11 cellular contexts compared by ENCODE assay signal in genomic region chr12:4909397-4909733, GRCh38. TPM values are rescaled to one million over a fixed set of nuclear protein-coding genes. Genes with fewer than 3 reads are reported as not detected.
DNase-seq lines count a peak whose midpoint lies in the region; ATAC-seq, FAIRE-seq and TF ChIP-seq lines count a peak whose summit lies in the region.
"Had no signal": no experiment of that assay in that cellular context is flagged by ENCODE, and none has a peak within 500 bp of the region (broad histone marks: within the 10 kb centered on the region; RNA-seq: fewer than 3 reads in every experiment).

No MANE protein-coding gene starts in this region.

- DNase-seq in left ventricle myocardium inferior = no peak
- no peak for DNase-seq in Right ventricle myocardium inferior (ENCODE audit: missing footprints)
- no peak for DNase-seq in GM12878 (ENCODE audit: low read depth, low spot score)
- peak in 1 of 9 donors; percentile 30 for DNase-seq in naive thymus-derived CD4-positive, alpha-beta T cell
- no peak for DNase-seq in NCI-H1436 (lab: John Stamatoyannopoulos, UW)
- no peak for DNase-seq in activated gamma-delta T cell treated with Interleukin-2 at 50 U/mL for 16 hours
- no peak for DNase-seq in cerebellar nuclear complex (lab: John Stamatoyannopoulos, UW)
- DNase-seq: DMS79, Karpas-422, ovary had no signal

- H3K27me3 ChIP-seq in left ventricle myocardium inferior (ENCODE audit: low read depth) = peaks cover 100% of the 10 kb centered on the region
- H3K27me3 ChIP-seq in GM12878 (replicated peaks in 1 of 2; ENCODE audit: control insufficient read depth in 2 of 2, insufficient read depth in 2 of 2, low read length in 1 of 2) = peaks cover 9 to 15% of the 10 kb centered on the region in 2 experiments; a peak in 3 of 4 replicates
- H3K27me3 ChIP-seq in naive thymus-derived CD4-positive, alpha-beta T cell (ENCODE audit: control insufficient read depth in 2 of 2, insufficient read depth in 2 of 2, low read length in 2 of 2) = peaks cover 0 to 14% of the 10 kb centered on the region in 2 donors
- H3K27me3 ChIP-seq: ovary had no signal

- H3K36me3 ChIP-seq in left ventricle myocardium inferior = no peaks in the 10 kb centered on the region
- no peaks in the 10 kb centered on the region for H3K36me3 ChIP-seq in GM12878 (ENCODE audit: control insufficient read depth in 2 of 2, insufficient read depth in 2 of 2, low read length in 1 of 2)
- H3K36me3 ChIP-seq in naive thymus-derived CD4-positive, alpha-beta T cell (ENCODE audit: control insufficient read depth in 2 of 3, insufficient read depth in 3 of 3, low read length in 3 of 3) = no peaks in the 10 kb centered on the region
- H3K36me3 ChIP-seq: ovary had no signal

- 0 out of 2 replicates have a peak overlapping the region, but pooled peaks have one; percentile 45 for H3K9ac ChIP-seq in GM12878 (ENCODE audit: control insufficient read depth, insufficient read depth, low read length)

- H2AFZ ChIP-seq in GM12878 (ENCODE audit: control insufficient read depth, low read depth, low read length) = peak overlapping the region; percentile 15; the same call in 1 of the 2 replicates

- no peak for TF ChIP-seq EP300 in GM12878 (IDR thresholded peaks at IDR 0.05; ENCODE audit: borderline replicate concordance in 1 of 2, control insufficient read depth in 1 of 2, low read depth in 2 of 2, low read length in 2 of 2)

- H3K4me1 ChIP-seq in left ventricle myocardium inferior (peaks cover 28% of the 10 kb centered on the region), GM12878 (ENCODE audit: control insufficient read depth, insufficient read depth, low read length) (peaks cover 16% of the 10 kb centered on the region)
- H3K4me1 ChIP-seq in naive thymus-derived CD4-positive, alpha-beta T cell (ENCODE audit: control insufficient read depth in 2 of 2, insufficient read depth in 2 of 2, low read length in 2 of 2) = peaks cover 0 to 3% of the 10 kb centered on the region in 2 donors

- SMC1A ChIA-PET in GM12878 (lab: Charles Lee; ENCODE audit: uncharacterized antibody, unreplicated experiment) = no interaction called here

- H3K4me3 ChIP-seq in left ventricle myocardium inferior = peak overlapping the region; percentile 60
- H3K4me3 ChIP-seq in GM12878 = peak overlapping the region; percentile 80
- H3K4me3 ChIP-seq in naive thymus-derived CD4-positive, alpha-beta T cell (ENCODE audit: low read length) = no peak overlapping the region

- RAD21 ChIA-PET in GM12878 (lab: Charles Lee; ENCODE audit: unreplicated experiment) = no interaction called here

- WGBS in GM12878 (ENCODE audit: insufficient coverage, insufficient replicate concordance, low lambda C conversion rate, missing lambda C conversion rate) = 6% methylated on average over 24 of the region's 24 CpGs

- TF ChIP-seq POLR2A in GM12878 (IDR thresholded peaks at IDR 0.05; ENCODE audit: low read depth, low read length) = no peak

- peaks cover 0 to 5% (median 4%) of the 10 kb centered on the region in 5 donors for H3K36me3 Mint-ChIP-seq in naive thymus-derived CD4-positive, alpha-beta T cell

- H3K4me1 Mint-ChIP-seq in naive thymus-derived CD4-positive, alpha-beta T cell = peaks cover 7 to 20% (median 11%) of the 10 kb centered on the region in 7 donors

- POLR2A ChIA-PET in GM12878 (lab: Charles Lee) = no interaction called here
- POLR2A ChIA-PET in naive thymus-derived CD4-positive, alpha-beta T cell (lab: Charles Lee) = no interaction called here

- peak overlapping the region in 8 of 10 donors; percentile 17 to 87 (median 42) for H3K4me3 Mint-ChIP-seq in naive thymus-derived CD4-positive, alpha-beta T cell

- no peak for TF ChIP-seq RAD21 in GM12878 (IDR thresholded peaks at IDR 0.05; ENCODE audit: insufficient read depth, low read depth, low read length)

- H3K4me2 ChIP-seq in GM12878 (ENCODE audit: control insufficient read depth, insufficient read depth) = peak overlapping the region; percentile 94

- ATAC-seq in Right ventricle myocardium inferior (no peak), GM12878 (no peak), GM18517 (IDR thresholded peaks at IDR 0.05; ENCODE audit: unreplicated experiment) (no peak)
- no peak for ATAC-seq in naive thymus-derived CD4-positive, alpha-beta T cell

- H3K27ac ChIP-seq in left ventricle myocardium inferior (replicated peaks) (no peak overlapping the region), GM12878 (ENCODE audit: control insufficient read depth, insufficient read depth) (no peak overlapping the region)
- no peak overlapping the region for H3K27ac ChIP-seq in naive thymus-derived CD4-positive, alpha-beta T cell (ENCODE audit: low read depth, low read length)
- H3K27ac ChIP-seq: ovary had no signal

- H3K27ac Mint-ChIP-seq in naive thymus-derived CD4-positive, alpha-beta T cell = no peak overlapping the region

- CTCF ChIA-PET in GM12878 (lab: Yijun Ruan, JAX) = interaction anchor here (2.8 kb wide), 1 partner anchor 11 kb away, joined by 9 read pairs; no protein-coding TSS in a partner anchor
- CTCF ChIA-PET in naive thymus-derived CD4-positive, alpha-beta T cell (lab: Charles Lee) = no interaction called here

- FAIRE-seq in GM12878 (lab: Jason Lieb, UNC) = no peak

- TF ChIP-seq CTCF in left ventricle myocardium inferior (IDR thresholded peaks at IDR 0.05; ENCODE audit: borderline replicate concordance) (no peak), GM12878 (IDR thresholded peaks at IDR 0.05 in 2 of 3, conservative IDR thresholded peaks at IDR 0.05 in 1 of 3; ENCODE audit: control insufficient read depth in 2 of 3, extremely low read depth in 1 of 3, insufficient read depth in 1 of 3, low read depth in 3 of 3, low read length in 3 of 3) (no peak)

- no peaks in the 10 kb centered on the region for H4K20me1 ChIP-seq in GM12878 (ENCODE audit: control insufficient read depth, insufficient read depth)

- H3K9me3 Mint-ChIP-seq in naive thymus-derived CD4-positive, alpha-beta T cell = peaks cover 0 to 8% (median 2%) of the 10 kb centered on the region in 11 donors

- H3K9me3 ChIP-seq in left ventricle myocardium inferior (replicated peaks) (no peaks in the 10 kb centered on the region), GM12878 (replicated peaks; ENCODE audit: control insufficient read depth, insufficient read depth, low read length) (no peaks in the 10 kb centered on the region; the same call in 2 of the 3 replicates)
- H3K9me3 ChIP-seq in naive thymus-derived CD4-positive, alpha-beta T cell (ENCODE audit: control insufficient read depth in 2 of 3, low read length in 3 of 3) = no peaks in the 10 kb centered on the region

- H3K79me2 ChIP-seq in GM12878 (ENCODE audit: control insufficient read depth, insufficient read depth, low read length) = no peaks in the 10 kb centered on the region; the same call in 1 of the 2 replicates

- BruUV-seq in GM12878 (replicated peaks; lab: Mats Ljungman, UMichigan) = no TSS peak

- H3K27me3 Mint-ChIP-seq in naive thymus-derived CD4-positive, alpha-beta T cell = peaks cover 23 to 56% (median 28%) of the 10 kb centered on the region in 5 donors

- intact Hi-C loops in left ventricle myocardium inferior (cut with micrococcal nuclease) (no loop called here), Right ventricle myocardium inferior (cut with DNase I) (no loop called here), GM12878 (cut with micrococcal nuclease; ENCODE audit: unreplicated experiment) (no loop called here)
- intact Hi-C loops in naive thymus-derived CD4-positive, alpha-beta T cell (cut with micrococcal nuclease) = no loop called here

- in situ Hi-C loops in GM12878 (cut with MboI) = no loop called here

TF ChIP-seq in GM12878, 131 proteins besides CTCF, POLR2A, EP300 and RAD21:
- TF ChIP-seq RUNX3 (IDR thresholded peaks at IDR 0.05; ENCODE audit: low read length) (no peak), GABPA (IDR thresholded peaks at IDR 0.05; ENCODE audit: low read depth) (no peak), SREBF2 (IDR thresholded peaks at IDR 0.05; ENCODE audit: low read length) (no peak), EGR1 (IDR thresholded peaks at IDR 0.05; ENCODE audit: borderline replicate concordance in 1 of 2, low read depth in 2 of 2, low read length in 2 of 2) (peak in 1 of 2 experiments; percentile 56; a peak in 1 of 3 replicates)
TF ChIP-seq in GM12878: peak in this region for 1.

RNA-seq across cellular contexts. Expression of gene KCNA1, which starts 0.3 kb away (rescaled TPM):
- total RNA-seq in left ventricle myocardium inferior = not detected
- total RNA-seq in Right ventricle myocardium inferior = not detected
- total RNA-seq in GM12878 (2013; cell fraction: nucleolus; rRNA removed) = 0.25 and 0.32 TPM in 2 replicates
- total RNA-seq in GM12878 (2014; rRNA removed) = 0.68 and 1.1 TPM in 2 replicates
- total RNA-seq in GM12878 (2014; rRNA removed; fragmentation: Illumina TruSeq; extraction: Trizol) = 0.58 and 0.69 TPM in 2 replicates
- 0.36 and 0.72 TPM in 2 replicates for total RNA-seq in GM12878 (2021)
- polyA plus RNA-seq in GM12878 (2011; ENCODE audit: low read depth) = 1.6 TPM
- polyA plus RNA-seq in GM12878 (2011; rRNA removed) = 0.08 and 0.09 TPM in 2 replicates
- polyA plus RNA-seq in GM12878 (2011; cell fraction: cytosol; rRNA removed) = 0.10 and 0.13 TPM in 2 replicates
- polyA plus RNA-seq in GM12878 (2011; cell fraction: nucleus; rRNA removed) = 0.06 and 0.19 TPM in 2 replicates
- 2.2 and 2.8 TPM in 2 replicates for polyA plus RNA-seq in GM12878 (2012)
- 0.40 and 0.68 TPM in 2 replicates for polyA plus RNA-seq in GM12878 (2014; fragmentation: Illumina TruSeq; extraction: Trizol)
- polyA plus RNA-seq in GM12878 (2014; fragmentation: Nextera tagmentation; extraction: Ambion mirVana) = under 1 TPM; 0.29 to 0.31 TPM
- polyA plus RNA-seq in GM12878 (2014; rRNA removed) = 0.34 and 0.77 TPM in 2 replicates
- polyA plus RNA-seq in GM12878 (2016; fragmentation: Nextera tagmentation; extraction: Ambion mirVana) = under 1 TPM; 0.05 to 0.15 TPM
- 0.31 and 0.59 TPM in 2 replicates for polyA minus RNA-seq in GM12878 (2011; rRNA and poly(A)+ RNA removed)
- polyA minus RNA-seq in GM12878 (2011; cell fraction: cytosol; rRNA and poly(A)+ RNA removed) = not detected in 2 replicates
- under 0.01 TPM in 1 of 2 replicates, not detected in the other for polyA minus RNA-seq in GM12878 (2011; cell fraction: nucleus; rRNA and poly(A)+ RNA removed)
- not detected for total RNA-seq in naive thymus-derived CD4-positive, alpha-beta T cell
- polyA plus RNA-seq in naive thymus-derived CD4-positive, alpha-beta T cell = not detected
